10 cellular contexts compared by ENCODE assay signal in genomic region chr15:62112616-62113593, GRCh38. TPM values are rescaled to one million over a fixed set of nuclear protein-coding genes. Genes with fewer than 3 reads are reported as not detected.
DNase-seq lines count a peak whose midpoint lies in the region; ATAC-seq and TF ChIP-seq lines count a peak whose summit lies in the region.
"Had no signal": no experiment of that assay in that cellular context is flagged by ENCODE, and none has a peak within 500 bp of the region (broad histone marks: within the 10 kb centered on the region; RNA-seq: fewer than 3 reads in every experiment).

No MANE protein-coding gene starts in this region.

- H4K20me1 ChIP-seq in smooth muscle cell (ENCODE audit: low read depth): no peaks in the 10 kb centered on the region

- peaks cover 2% of the 10 kb centered on the region for H3F3A ChIP-seq in smooth muscle cell (ENCODE audit: low read depth)

- ATAC-seq in foreskin keratinocyte (peak; percentile 96), HG02981 (IDR thresholded peaks at IDR 0.05; ENCODE audit: unreplicated experiment) (no peak)

- H3K9me3 ChIP-seq in smooth muscle cell (replicated peaks; ENCODE audit: low read depth): no peaks in the 10 kb centered on the region

- TF ChIP-seq CTCF in foreskin keratinocyte (conservative IDR thresholded peaks at IDR 0.05): no peak
- no peak for TF ChIP-seq CTCF in smooth muscle cell (IDR thresholded peaks at IDR 0.05; ENCODE audit: borderline replicate concordance, insufficient read depth, poor library complexity, severe bottlenecking)

- H3K9ac ChIP-seq in smooth muscle cell (ENCODE audit: low read depth): peak overlapping the region; percentile 61

- DNase-seq in HCEC 1CT: peak; percentile 87
- peak; percentile 37 for DNase-seq in T1000 (lab: John Stamatoyannopoulos, UW)
- peak; percentile 89 to 95 for DNase-seq in foreskin keratinocyte
- DNase-seq in smooth muscle cell (lab: John Stamatoyannopoulos, UW; ENCODE audit: unreplicated experiment): no peak
- no peak for DNase-seq in globus pallidus (ENCODE audit: low spot score)
- no peak for DNase-seq in NCI-H187 treated with DMSO at 0.1 percent for 48 hours (lab: John Stamatoyannopoulos, UW)
- no peak for DNase-seq in NK-92 treated with Interleukin-12 subunit alpha and Interleukin-12 subunit beta, amount 100 ng/mL, for 24 hours (lab: John Stamatoyannopoulos, UW)
- DNase-seq: anterior cingulate cortex had no signal

- H3K4me1 ChIP-seq in foreskin keratinocyte (peaks cover 35% of the 10 kb centered on the region), smooth muscle cell (ENCODE audit: low read depth) (peaks cover 16% of the 10 kb centered on the region)

- H3K27ac ChIP-seq in foreskin keratinocyte (peak overlapping the region; percentile 78), smooth muscle cell (ENCODE audit: low read depth) (peak overlapping the region; percentile 85)

- no peaks in the 10 kb centered on the region for H3K36me3 ChIP-seq in smooth muscle cell (ENCODE audit: low read depth)

- 52% methylated on average over 11 of the region's 11 CpGs for WGBS in smooth muscle cell (ENCODE audit: low lambda C conversion rate)

- no peak overlapping the region for H3K4me3 ChIP-seq in smooth muscle cell

- H3K79me2 ChIP-seq in smooth muscle cell (ENCODE audit: low read depth): no peaks in the 10 kb centered on the region

- H2AFZ ChIP-seq in smooth muscle cell (ENCODE audit: low read depth): no peak overlapping the region

- H3K27me3 ChIP-seq in foreskin keratinocyte (no peaks in the 10 kb centered on the region), smooth muscle cell (ENCODE audit: low read depth) (no peaks in the 10 kb centered on the region)

- H3K4me2 ChIP-seq in smooth muscle cell: peak overlapping the region; percentile 39

RNA-seq across cellular contexts. Expression of gene C2CD4A, which starts 46.1 kb away (rescaled TPM):
- total RNA-seq in foreskin keratinocyte (not detected in 2 replicates), smooth muscle cell (0.13 TPM in 1 of 2 replicates, not detected in the other)
- polyA plus RNA-seq in foreskin keratinocyte (not detected in 2 replicates), smooth muscle cell (0.35 and 0.66 TPM in 2 replicates)
- total RNA-seq: mesothelial cell of epicardium had no signal

RNA-seq across cellular contexts. Expression of gene C2CD4B, which starts 52.2 kb away (rescaled TPM):
- total RNA-seq in foreskin keratinocyte (not detected in 2 replicates), smooth muscle cell (0.72 and 0.81 TPM in 2 replicates)
- polyA plus RNA-seq in foreskin keratinocyte (not detected in 2 replicates), smooth muscle cell (0.71 and 0.98 TPM in 2 replicates)
- total RNA-seq: mesothelial cell of epicardium had no signal

RNA-seq across cellular contexts. Expression of gene VPS13C, which starts 52.7 kb away (rescaled TPM):
- total RNA-seq in foreskin keratinocyte (14.3 and 17.8 TPM in 2 replicates), smooth muscle cell (33.8 and 36.9 TPM in 2 replicates)
- polyA plus RNA-seq in foreskin keratinocyte (3.1 and 3.3 TPM in 2 replicates), smooth muscle cell (2.8 and 6.2 TPM in 2 replicates)

Comparison
In these comparisons a context has a peak if more than half of its experiments do, and no peak if none do; other contexts are left out.
1. DNase-seq: peak in HCEC 1CT (single experiment), T1000 (single experiment) and foreskin keratinocyte (2 of 2); none in smooth muscle cell (single experiment), globus pallidus (single experiment), NCI-H187 treated with DMSO at 0.1 percent for 48 hours (single experiment) and NK-92 treated with Interleukin-12 subunit alpha and Interleukin-12 subunit beta, amount 100 ng/mL, for 24 hours (single experiment).